In the genomic region with DNA sequence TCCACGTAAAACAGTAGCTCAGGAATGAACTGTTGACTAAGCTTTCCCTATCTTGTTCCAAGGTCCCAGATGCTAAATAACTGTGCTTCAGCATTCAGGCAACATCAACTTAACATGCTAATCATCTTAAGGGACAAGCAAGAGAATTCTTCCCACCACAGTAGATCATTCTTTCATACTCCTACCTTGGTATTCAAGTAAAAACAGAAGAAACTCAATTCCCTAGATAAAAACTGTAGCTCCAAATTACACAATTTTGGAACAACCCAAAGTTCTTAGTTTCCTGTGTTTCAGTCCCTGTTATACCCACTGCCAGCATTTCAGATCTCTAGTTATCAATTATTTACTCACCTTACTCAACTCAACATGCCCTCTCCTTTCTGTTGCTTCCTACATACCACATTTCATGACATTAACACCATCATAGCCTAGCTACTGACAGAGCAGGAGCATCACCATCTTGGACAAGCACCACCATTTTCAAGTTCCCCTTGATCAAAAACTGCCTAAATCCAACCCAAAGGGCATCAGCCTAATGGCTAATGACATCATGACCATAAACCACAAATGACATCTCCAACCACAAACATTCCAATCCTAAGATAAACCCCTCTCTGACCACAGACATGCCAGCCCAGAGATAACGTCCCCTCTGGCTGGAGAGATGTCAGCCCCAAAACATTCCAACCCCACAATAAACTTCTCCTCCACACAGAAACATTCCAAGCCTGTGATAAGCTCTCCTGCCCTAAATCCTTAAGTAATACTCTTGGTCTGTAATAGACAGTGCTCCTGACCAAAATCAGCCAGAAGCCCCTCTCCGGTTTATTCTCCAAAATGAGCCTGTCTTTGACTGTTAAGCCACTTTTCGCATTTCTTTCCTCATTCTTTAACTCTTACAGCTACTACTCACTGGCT, we compare ENCODE assay signal across 12 cellular contexts.
DNase-seq lines count a peak whose midpoint lies in the region; ATAC-seq, FAIRE-seq and TF ChIP-seq lines count a peak whose summit lies in the region.
"Had no signal": no experiment of that assay in that cellular context is flagged by ENCODE, and none has a peak within 500 bp of the region (broad histone marks: within the 10 kb centered on the region; RNA-seq: fewer than 3 reads in every experiment).

No MANE protein-coding gene starts in this region.

- H3K9me2 ChIP-seq in PC-9 (ENCODE audit: insufficient read depth), result no peaks in the 10 kb centered on the region

- FAIRE-seq in kidney (lab: Jason Lieb, UNC), result no peak
- FAIRE-seq: frontal cortex, GM18507 had no signal

- H4K20me1 ChIP-seq in PC-9 (ENCODE audit: insufficient read depth), result peaks cover 50% of the 10 kb centered on the region

- H3K9ac ChIP-seq in endodermal cell (ENCODE audit: extremely low read depth, low read length, poor library complexity, severe bottlenecking) (peak overlapping the region; percentile 36), kidney (ENCODE audit: low read length in 2 of 2) (no peak overlapping the region)

- CTCF ChIA-PET in PC-9 (lab: Charles Lee), result no interaction called here

- peak overlapping the region; percentile 90 for H3K27ac Mint-ChIP-seq in endodermal cell

- intact Hi-C loops in PC-9 (cut with micrococcal nuclease; ENCODE audit: unreplicated experiment), result loop anchor here (10.0 kb wide), 1 partner anchor 99 kb away; no protein-coding TSS in a partner anchor
- intact Hi-C loops in kidney (cut with DNase I), result no loop called here

- no peaks in the 10 kb centered on the region for H3K27me3 Mint-ChIP-seq in endodermal cell (ENCODE audit: insufficient read depth)

- no peaks in the 10 kb centered on the region for H3K9me3 Mint-ChIP-seq in endodermal cell

- H3K4me3 ChIP-seq in PC-9, result no peak overlapping the region
- H3K4me3 ChIP-seq in endodermal cell (ENCODE audit: low read length), result peak overlapping the region; percentile 5
- no peak overlapping the region for H3K4me3 ChIP-seq in kidney (ENCODE audit: low read length in 2 of 2)
- H3K4me3 ChIP-seq: right atrium auricular region had no signal

- H3F3A ChIP-seq in PC-9 (ENCODE audit: insufficient read depth, low read depth), result peaks cover 16% of the 10 kb centered on the region

- no peak overlapping the region for H2AFZ ChIP-seq in PC-9

- 63 to 73% methylated on average over 4 of the region's 4 CpGs for WGBS in endodermal cell (ENCODE audit: insufficient coverage in 1 of 2, insufficient read length in 1 of 2), 2 experiments

- TF ChIP-seq CTCF in PC-9 (conservative IDR thresholded peaks at IDR 0.05) (no peak), endodermal cell (conservative IDR thresholded peaks at IDR 0.05) (no peak), omental fat pad (IDR thresholded peaks at IDR 0.05) (no peak), kidney (IDR thresholded peaks at IDR 0.05; ENCODE audit: borderline replicate concordance, extremely low read depth, insufficient read depth) (no peak)

- H3K4me3 Mint-ChIP-seq in endodermal cell, result peak overlapping the region; percentile 5

- H3K79me2 ChIP-seq in PC-9 (ENCODE audit: low read depth), result peaks cover 12% of the 10 kb centered on the region

- no TSS peak for BruUV-seq in PC-9 (replicated peaks; lab: Mats Ljungman, UMichigan)

- POLR2A ChIA-PET in PC-9 (lab: Charles Lee; ENCODE audit: unreplicated experiment), result no interaction called here

- ATAC-seq in omental fat pad (ENCODE audit: low FRiP score), result peak; percentile 55
- ATAC-seq in HG02970 (IDR thresholded peaks at IDR 0.05; ENCODE audit: low FRiP score, unreplicated experiment), result no peak
- ATAC-seq in GM18520 (IDR thresholded peaks at IDR 0.05; ENCODE audit: unreplicated experiment), result no peak

- H3K9me3 ChIP-seq in PC-9 (ENCODE audit: insufficient read depth, low read depth), result no peaks in the 10 kb centered on the region
- no peaks in the 10 kb centered on the region for H3K9me3 ChIP-seq in endodermal cell (ENCODE audit: control insufficient read depth, low read length)
- no peaks in the 10 kb centered on the region for H3K9me3 ChIP-seq in kidney (ENCODE audit: control insufficient read depth in 1 of 2, low read length in 2 of 2)
- H3K9me3 ChIP-seq: right atrium auricular region had no signal

- no peak overlapping the region for H3K27ac ChIP-seq in PC-9
- H3K27ac ChIP-seq in endodermal cell (ENCODE audit: low read depth, low read length), result no peak overlapping the region
- no peak overlapping the region for H3K27ac ChIP-seq in kidney (ENCODE audit: low read depth in 2 of 2, low read length in 2 of 2)

- peaks cover 58% of the 10 kb centered on the region for H3K4me1 Mint-ChIP-seq in endodermal cell

- H3K36me3 ChIP-seq in PC-9 (ENCODE audit: low read depth) (no peaks in the 10 kb centered on the region), endodermal cell (ENCODE audit: control insufficient read depth, insufficient read depth, low read length) (peaks cover 4% of the 10 kb centered on the region), kidney (ENCODE audit: control insufficient read depth in 1 of 2, insufficient read depth in 2 of 2, low read length in 2 of 2) (no peaks in the 10 kb centered on the region)
- H3K36me3 ChIP-seq: right atrium auricular region had no signal

- no peaks in the 10 kb centered on the region for H3K27me3 ChIP-seq in PC-9 (ENCODE audit: insufficient read depth, low read depth)
- H3K27me3 ChIP-seq in endodermal cell (ENCODE audit: control insufficient read depth, insufficient read depth, low read length, poor library complexity, severe bottlenecking), result no peaks in the 10 kb centered on the region
- H3K27me3 ChIP-seq: right atrium auricular region had no signal

- peaks cover 24% of the 10 kb centered on the region for H3K4me1 ChIP-seq in PC-9 (replicated peaks; ENCODE audit: insufficient read depth)
- H3K4me1 ChIP-seq in endodermal cell (ENCODE audit: control insufficient read depth, insufficient read depth, low read length), result peaks cover 26% of the 10 kb centered on the region
- peaks cover 5 to 15% of the 10 kb centered on the region in 2 donors for H3K4me1 ChIP-seq in kidney (ENCODE audit: control insufficient read depth in 1 of 2, insufficient read depth in 1 of 2, low read depth in 1 of 2, low read length in 2 of 2)

- peaks cover 3% of the 10 kb centered on the region for H3K36me3 Mint-ChIP-seq in endodermal cell (ENCODE audit: low read depth)

- peak; percentile 64 for DNase-seq in GM04504 (ENCODE audit: low read depth)
- peak; percentile 42 to 81 for DNase-seq in PC-9
- DNase-seq in endodermal cell, result no peak
- no peak for DNase-seq in omental fat pad (ENCODE audit: low spot score)
- DNase-seq in kidney, result no peak
- DNase-seq in mesenteric fat pad (ENCODE audit: low spot score), result no peak
- DNase-seq: activated CD8-positive, alpha-beta memory T cell treated with anti-CD3 and anti-CD28 coated beads, Interleukin-2, amount 50 U/mL, for 4 hours had no signal

- H3K4me2 ChIP-seq in PC-9, result peak overlapping the region; percentile 51

Comparison
In these comparisons a context has a peak if more than half of its experiments do, and no peak if none do; other contexts are left out.
1. DNase-seq: peak in GM04504 (single experiment) and PC-9 (2 of 2); none in endodermal cell (single experiment), omental fat pad (single experiment), kidney (single experiment) and mesenteric fat pad (single experiment).